ENCODE assay signal across 1 cellular context in genomic region chr1:162161921-162162550, GRCh38.
TF ChIP-seq lines count a peak whose summit lies in the region.

No MANE protein-coding gene starts in this region.

TF ChIP-seq in HepG2, 621 proteins besides CTCF, POLR2A, EP300 and RAD21 (continued from another document):
- TF ChIP-seq ZNF576 (CRISPR knock-in tag; IDR thresholded peaks at IDR 0.05) (no peak), AKAP8 (CRISPR knock-in tag; IDR thresholded peaks at IDR 0.05) (no peak), ZBTB42 (CRISPR knock-in tag; IDR thresholded peaks at IDR 0.05) (no peak), GMEB1 (CRISPR knock-in tag; IDR thresholded peaks at IDR 0.05; ENCODE audit: borderline replicate concordance) (no peak)
- TF ChIP-seq, protein P1, sequence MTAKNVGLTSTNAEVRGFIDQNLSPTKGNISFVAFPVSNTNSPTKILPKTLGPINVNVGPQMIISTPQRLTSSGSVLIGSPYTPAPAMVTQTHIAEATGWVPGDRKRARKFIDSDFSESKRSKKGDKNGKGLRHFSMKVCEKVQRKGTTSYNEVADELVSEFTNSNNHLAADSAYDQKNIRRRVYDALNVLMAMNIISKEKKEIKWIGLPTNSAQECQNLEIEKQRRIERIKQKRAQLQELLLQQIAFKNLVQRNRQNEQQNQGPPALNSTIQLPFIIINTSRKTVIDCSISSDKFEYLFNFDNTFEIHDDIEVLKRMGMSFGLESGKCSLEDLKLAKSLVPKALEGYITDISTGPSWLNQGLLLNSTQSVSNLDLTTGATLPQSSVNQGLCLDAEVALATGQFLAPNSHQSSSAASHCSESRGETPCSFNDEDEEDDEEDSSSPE (CRISPR knock-in tag; IDR thresholded peaks at IDR 0.05): no peak
